ENCODE assay signal across 12 cellular contexts in the genomic region with DNA sequence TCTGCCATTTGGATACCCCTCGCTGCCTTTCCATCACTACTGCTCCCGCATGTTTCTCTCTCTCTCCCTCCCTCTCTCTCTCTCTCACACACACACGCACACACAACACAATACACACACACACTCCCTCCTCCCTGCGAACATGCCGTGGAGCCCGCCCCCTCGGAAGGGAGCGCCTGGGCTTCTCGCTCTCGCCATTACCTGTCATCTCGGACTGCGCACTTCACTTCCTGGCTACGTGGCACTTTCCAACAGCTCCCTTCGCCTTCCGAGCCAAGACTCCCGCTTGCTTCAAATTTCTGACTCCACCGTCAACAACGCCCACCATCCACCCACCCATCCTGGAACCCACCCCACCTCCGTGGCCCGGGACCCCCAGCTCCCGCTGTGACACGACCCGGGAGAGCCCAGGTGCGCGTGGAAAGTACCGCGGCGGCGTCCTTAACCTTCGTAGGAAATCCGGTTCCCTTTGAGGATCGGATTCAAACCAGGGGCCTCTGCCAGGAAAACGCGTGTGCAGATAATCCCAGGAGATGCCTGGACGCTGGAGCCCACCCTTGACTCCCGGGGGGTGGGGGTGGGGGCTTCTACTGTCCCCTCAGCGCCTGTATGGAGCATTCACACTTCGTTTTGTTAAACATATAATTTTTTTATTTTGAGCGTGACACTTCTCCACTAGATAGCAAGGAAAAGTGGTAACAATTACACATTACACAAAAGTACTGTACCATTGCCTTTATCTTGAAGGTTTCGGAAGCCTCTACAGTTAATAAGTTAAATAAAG. TPM values are rescaled to one million over a fixed set of nuclear protein-coding genes. Genes with fewer than 3 reads are reported as not detected.
A peak's percentile ranks its signal among the peaks of the same experiment; 100 is the strongest.
DNase-seq lines count a peak whose midpoint lies in the region; ATAC-seq and TF ChIP-seq lines count a peak whose summit lies in the region.
"Had no signal": no experiment of that assay in that cellular context is flagged by ENCODE, and none has a peak within 500 bp of the region (broad histone marks: within the 10 kb centered on the region; RNA-seq: fewer than 3 reads in every experiment).

No MANE protein-coding gene starts in this region.

- peak overlapping the region; percentile 28 for H3K4me3 ChIP-seq in astrocyte of the cerebellum (ENCODE audit: low read depth, low read length)
- H3K4me3 ChIP-seq in stomach = peak overlapping the region; percentile 24 to 44 (median 36)

- in situ Hi-C loops in astrocyte of the cerebellum (cut with HindIII; ENCODE audit: low sequenced_read_pairs) = no loop called here

- no peak overlapping the region for H3K27ac Mint-ChIP-seq in activated naive CD4-positive, alpha-beta T cell treated with anti-CD3 and anti-CD28 coated beads for 36 hours

- no peak for TF ChIP-seq POLR2A in stomach (IDR thresholded peaks at IDR 0.05)

- H3K36me3 Mint-ChIP-seq in activated naive CD4-positive, alpha-beta T cell treated with anti-CD3 and anti-CD28 coated beads for 36 hours (ENCODE audit: low read depth) = no peaks in the 10 kb centered on the region

- H3K4me3 Mint-ChIP-seq in activated naive CD4-positive, alpha-beta T cell treated with anti-CD3 and anti-CD28 coated beads for 36 hours = peak overlapping the region; percentile 45

- TF ChIP-seq CTCF in astrocyte of the cerebellum (IDR thresholded peaks at IDR 0.05; ENCODE audit: low read depth, low read length, missing control alignments) (no peak), stomach (IDR thresholded peaks at IDR 0.05) (no peak)

- intact Hi-C loops in activated naive CD4-positive, alpha-beta T cell treated with anti-CD3 and anti-CD28 coated beads for 36 hours (cut with micrococcal nuclease) = no loop called here
- intact Hi-C loops in left colon (cut with DNase I, micrococcal nuclease) (no loop called here), stomach (cut with DNase I; ENCODE audit: low total_unique reads) (no loop called here)

- no peak for DNase-seq in activated naive CD4-positive, alpha-beta T cell treated with anti-CD3 and anti-CD28 coated beads for 36 hours
- no peak for DNase-seq in activated naive CD4-positive, alpha-beta T cell treated with anti-CD3 and anti-CD28 coated beads, Interleukin-2, amount 50 U/mL, for 16 hours
- no peak for DNase-seq in astrocyte of the cerebellum (ENCODE audit: low read depth)
- DNase-seq in left colon = peak; percentile 35 to 46
- no peak for DNase-seq in stomach
- DNase-seq in stimulated activated CD4-positive, alpha-beta T cell treated with anti-CD3 and anti-CD28 coated beads, Interleukin-2, amount 100 ng/mL, for 48 hours = no peak
- DNase-seq: KBM-7, NCI-H345, SHP77 treated with DMSO at 0.1 percent for 48 hours had no signal

- H3K9me3 Mint-ChIP-seq in activated naive CD4-positive, alpha-beta T cell treated with anti-CD3 and anti-CD28 coated beads for 36 hours = no peaks in the 10 kb centered on the region

- no peak for TF ChIP-seq EP300 in stomach (IDR thresholded peaks at IDR 0.05)

- CTCF ChIA-PET in activated naive CD4-positive, alpha-beta T cell treated with anti-CD3 and anti-CD28 coated beads for 36 hours (lab: Charles Lee) = no interaction called here

- ATAC-seq in left colon (peak; percentile 80), HG02884 (IDR thresholded peaks at IDR 0.05; ENCODE audit: unreplicated experiment) (no peak), GM19351 (IDR thresholded peaks at IDR 0.05; ENCODE audit: unreplicated experiment) (no peak)

- H3K4me1 Mint-ChIP-seq in activated naive CD4-positive, alpha-beta T cell treated with anti-CD3 and anti-CD28 coated beads for 36 hours (ENCODE audit: low read depth) = peaks cover 17% of the 10 kb centered on the region

- H3K4me1 ChIP-seq in stomach = peaks cover 14 to 43% (median 31%) of the 10 kb centered on the region in 4 donors

- peaks cover 44% of the 10 kb centered on the region for H3K27me3 Mint-ChIP-seq in activated naive CD4-positive, alpha-beta T cell treated with anti-CD3 and anti-CD28 coated beads for 36 hours (ENCODE audit: low read depth)

- H3K27ac ChIP-seq in stomach = peak overlapping the region in 1 of 5 donors; percentile 53

- WGBS in stomach, 5 donors = 4 to 23% (median 9%) methylated on average over 21 to 40 of the region's 40 CpGs

- H3K27me3 ChIP-seq in stomach = peaks cover 28 to 69% (median 64%) of the 10 kb centered on the region in 3 donors

- H3K36me3 ChIP-seq in stomach = no peaks in the 10 kb centered on the region

- H3K9me3 ChIP-seq in stomach = peaks cover 0 to 12% (median 3%) of the 10 kb centered on the region in 4 donors

RNA-seq across cellular contexts. Expression of a gene that starts 12.5 kb away (rescaled TPM):
- not detected for total RNA-seq in activated naive CD4-positive, alpha-beta T cell treated with anti-CD3 and anti-CD28 coated beads for 36 hours
- 1 to 10 TPM in 1 of 2 donors, under 1 TPM in 1; 0.34 to 1.1 TPM for total RNA-seq in left colon
- total RNA-seq in stomach = 1 to 10 TPM in 1 of 5 donors, under 1 TPM in 3, not detected in 1; 0.18 to 1.8 (median 0.43) TPM
- polyA plus RNA-seq in stomach = under 1 TPM; 0.18 to 0.87 (median 0.76) TPM
- total RNA-seq: cerebellum had no signal

Comparison
In these comparisons a context has a peak if more than half of its experiments do, and no peak if none do; other contexts are left out.
1. DNase-seq: peak in left colon (2 of 2); none in activated naive CD4-positive, alpha-beta T cell treated with anti-CD3 and anti-CD28 coated beads for 36 hours (single experiment), activated naive CD4-positive, alpha-beta T cell treated with anti-CD3 and anti-CD28 coated beads, Interleukin-2, amount 50 U/mL, for 16 hours (single experiment), astrocyte of the cerebellum (single experiment), stomach (single experiment) and stimulated activated CD4-positive, alpha-beta T cell treated with anti-CD3 and anti-CD28 coated beads, Interleukin-2, amount 100 ng/mL, for 48 hours (0 of 2).